In the genomic region with DNA sequence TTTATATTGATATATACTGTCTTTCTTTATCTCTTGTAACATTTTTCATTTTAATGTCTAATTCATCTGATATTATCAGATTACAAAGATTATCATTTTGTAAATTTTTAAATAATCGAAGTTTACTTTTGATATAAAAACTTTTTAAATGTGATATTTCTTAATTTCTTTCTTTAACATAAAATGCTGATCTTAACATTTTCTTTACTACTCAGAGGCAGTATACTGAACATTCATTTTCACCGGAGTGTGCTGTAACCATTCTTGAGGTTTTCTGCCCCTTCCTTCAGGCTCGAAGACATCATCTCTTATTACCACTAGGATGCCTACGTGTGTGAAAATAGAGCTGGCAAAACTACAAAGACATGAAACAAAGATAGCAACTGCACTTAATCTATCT, we compare ENCODE assay signal across 24 cellular contexts.
DNase-seq lines count a peak whose midpoint lies in the region; ATAC-seq, FAIRE-seq and TF ChIP-seq lines count a peak whose summit lies in the region.
"Had no signal": no experiment of that assay in that cellular context is flagged by ENCODE, and none has a peak within 500 bp of the region (broad histone marks: within the 10 kb centered on the region; RNA-seq: fewer than 3 reads in every experiment).

No MANE protein-coding gene starts in this region.

- FAIRE-seq in A204.1 (lab: Jason Lieb, UNC) (peak; percentile 3), islet of Langerhans (lab: Jason Lieb, UNC) (peak; percentile 83), small intestine (lab: Jason Lieb, UNC) (peak; percentile 72)
- FAIRE-seq: GM12892, GM18507, HTR-8/SVneo had no signal

- ATAC-seq in IMR-90 (ENCODE audit: low read depth) (no peak), gastrocnemius medialis (no peak)

- no peak overlapping the region for H3K14ac ChIP-seq in IMR-90 (replicated peaks; ENCODE audit: low read depth, low read length)

- in situ Hi-C loops in IMR-90 (cut with MboI; ENCODE audit: low sequenced_read_pairs) (no loop called here), gastrocnemius medialis (cut with MboI; ENCODE audit: low sequenced_read_pairs in 4 of 4) (no loop called here)

- H3K9me3 ChIP-seq in IMR-90 (ENCODE audit: control insufficient read depth, insufficient read depth, low read length), result no peaks in the 10 kb centered on the region
- no peaks in the 10 kb centered on the region for H3K9me3 ChIP-seq in small intestine (ENCODE audit: control insufficient read depth, low read depth)
- no peaks in the 10 kb centered on the region for H3K9me3 ChIP-seq in gastrocnemius medialis
- H3K9me3 ChIP-seq: BE2C, HAP-1 had no signal

- H3K27me3 ChIP-seq in IMR-90 (ENCODE audit: control insufficient read depth, insufficient read depth, low read length) (no peaks in the 10 kb centered on the region), small intestine (ENCODE audit: control insufficient read depth in 2 of 2, insufficient read depth in 2 of 2, low read length in 2 of 2) (no peaks in the 10 kb centered on the region), gastrocnemius medialis (no peaks in the 10 kb centered on the region)
- H3K27me3 ChIP-seq: BE2C had no signal

- no peak overlapping the region for H3K56ac ChIP-seq in IMR-90 (ENCODE audit: extremely low read depth, insufficient read depth, low read length)

- H2AK5ac ChIP-seq in IMR-90 (ENCODE audit: low read depth, low read length), result no peak overlapping the region

- no peaks in the 10 kb centered on the region for H3K9me1 ChIP-seq in IMR-90 (ENCODE audit: insufficient read depth, low read length)

- BruUV-seq in IMR-90 (replicated peaks; lab: Mats Ljungman, UMichigan), result no TSS peak

- no peaks in the 10 kb centered on the region for H3K36me3 ChIP-seq in IMR-90 (ENCODE audit: control insufficient read depth, insufficient read depth, low read length)
- H3K36me3 ChIP-seq in small intestine (ENCODE audit: control insufficient read depth in 2 of 2, insufficient read depth in 2 of 2, low read length in 2 of 2), result no peaks in the 10 kb centered on the region
- H3K36me3 ChIP-seq in gastrocnemius medialis, result no peaks in the 10 kb centered on the region
- H3K36me3 ChIP-seq: BE2C, HAP-1 had no signal

- H2BK120ac ChIP-seq in IMR-90 (ENCODE audit: low read depth, low read length), result no peak overlapping the region

- no peak overlapping the region for H3K18ac ChIP-seq in IMR-90 (ENCODE audit: low read depth, low read length)

- H2BK5ac ChIP-seq in IMR-90 (ENCODE audit: low read depth, low read length, poor library complexity, severe bottlenecking), result no peak overlapping the region

- no peak overlapping the region for H3K4me2 ChIP-seq in IMR-90 (ENCODE audit: low read depth, low read length)

- no peak overlapping the region for H4K8ac ChIP-seq in IMR-90 (ENCODE audit: low read depth in 2 of 2, low read length in 2 of 2)

- no peak for TF ChIP-seq RAD21 in IMR-90 (IDR thresholded peaks at IDR 0.05; ENCODE audit: low read length)

- DNase-seq in IMR-90 (no peak), small intestine (no peak), retina (no peak), SIG-M5 (lab: John Stamatoyannopoulos, UW) (no peak), gastrocnemius medialis (no peak)
- DNase-seq: 8988T; ACHN; BE2C; C1 segment of cervical spinal cord; CD4-positive, CD25-positive, alpha-beta regulatory T cell; CD8-positive, alpha-beta memory T cell; COR-L47; DMS 273 treated with DMSO at 0.1 percent for 48 hours; DMS53; DND-41; EL; GDM1; GM23248 had no signal

- H2AFZ ChIP-seq in IMR-90 (replicated peaks; ENCODE audit: low read length, poor library complexity), result no peak overlapping the region
- H2AFZ ChIP-seq: GM23248 had no signal

- H3K4me1 ChIP-seq in IMR-90 (ENCODE audit: control insufficient read depth, insufficient read depth, low read length), result no peaks in the 10 kb centered on the region
- H3K4me1 ChIP-seq in small intestine (ENCODE audit: control insufficient read depth in 2 of 2, insufficient read depth in 1 of 2, low read depth in 1 of 2, low read length in 1 of 2), result no peaks in the 10 kb centered on the region
- no peaks in the 10 kb centered on the region for H3K4me1 ChIP-seq in gastrocnemius medialis
- H3K4me1 ChIP-seq: BE2C, HAP-1 had no signal

- no peaks in the 10 kb centered on the region for H4K20me1 ChIP-seq in IMR-90 (ENCODE audit: insufficient read depth, low read length)

- no CpG with 5 or more reads among the region's 4 CpGs for WGBS in IMR-90 (ENCODE audit: extremely low coverage in 2 of 2, insufficient read length in 1 of 2), 2 experiments
- WGBS in small intestine, 3 donors, result 76 to 86% (median 80%) methylated on average over 4 of the region's 4 CpGs

- POLR2A ChIA-PET in IMR-90 (lab: Charles Lee; ENCODE audit: unreplicated experiment), result no interaction called here

- dilution Hi-C loops in IMR-90 (cut with HindIII; ENCODE audit: low sequenced_read_pairs, unreplicated experiment), result no loop called here

- no peak overlapping the region for H3K4ac ChIP-seq in IMR-90 (ENCODE audit: low read depth, low read length)

- no peak overlapping the region for H4K91ac ChIP-seq in IMR-90 (ENCODE audit: insufficient read depth, low read depth, low read length)

- H3K27ac ChIP-seq in IMR-90 (ENCODE audit: insufficient read depth, low read length), result no peak overlapping the region
- H3K27ac ChIP-seq in small intestine (ENCODE audit: low read depth in 1 of 2, low read length in 1 of 2), result no peak overlapping the region
- H3K27ac ChIP-seq in gastrocnemius medialis, result no peak overlapping the region
- H3K27ac ChIP-seq: GM23248 had no signal

- intact Hi-C loops in IMR-90 (cut with micrococcal nuclease), result no loop called here
- intact Hi-C loops in gastrocnemius medialis (cut with DNase I; ENCODE audit: low total_unique reads), result no loop called here

- H3K79me1 ChIP-seq in IMR-90 (ENCODE audit: low read depth in 1 of 2, low read length in 2 of 2), result no peaks in the 10 kb centered on the region

- H3K9ac ChIP-seq in IMR-90 (ENCODE audit: low read depth, low read length), result no peak overlapping the region
- H3K9ac ChIP-seq: GM23248 had no signal

- no peak for TF ChIP-seq CTCF in IMR-90 (conservative IDR thresholded peaks at IDR 0.05; ENCODE audit: low read depth, low read length)
- TF ChIP-seq CTCF in gastrocnemius medialis (IDR thresholded peaks at IDR 0.05 in 4 of 5, conservative IDR thresholded peaks at IDR 0.05 in 1 of 5), result no peak

- H2AK9ac ChIP-seq in IMR-90 (replicated peaks; ENCODE audit: low read depth, low read length, poor library complexity), result no peak overlapping the region

- no peak overlapping the region for H4K5ac ChIP-seq in IMR-90 (ENCODE audit: low read depth, low read length)

- CTCF ChIA-PET in IMR-90 (lab: Yijun Ruan, JAX), result no interaction called here

- H3K4me3 ChIP-seq in IMR-90 (ENCODE audit: insufficient read depth, low read depth, low read length) (no peak overlapping the region), small intestine (ENCODE audit: low read depth in 1 of 2, low read length in 2 of 2) (no peak overlapping the region), gastrocnemius medialis (no peak overlapping the region)
- H3K4me3 ChIP-seq: GM23248, HAP-1 had no signal

- no peak for TF ChIP-seq POLR2A in IMR-90 (IDR thresholded peaks at IDR 0.05; ENCODE audit: low read depth, low read length)
- no peak for TF ChIP-seq POLR2A in gastrocnemius medialis (IDR thresholded peaks at IDR 0.05)

- H2BK15ac ChIP-seq in IMR-90 (ENCODE audit: low read depth, low read length), result no peak overlapping the region

- no peak overlapping the region for H2BK20ac ChIP-seq in IMR-90 (ENCODE audit: low read depth, low read length)

- H3K23ac ChIP-seq in IMR-90 (ENCODE audit: low read depth, low read length), result no peak overlapping the region

TF ChIP-seq in IMR-90, 13 proteins besides CTCF, POLR2A, EP300 and RAD21:
- no peak for TF ChIP-seq BHLHE40 (IDR thresholded peaks at IDR 0.05; ENCODE audit: low read depth, low read length)
- TF ChIP-seq, protein P1, sequence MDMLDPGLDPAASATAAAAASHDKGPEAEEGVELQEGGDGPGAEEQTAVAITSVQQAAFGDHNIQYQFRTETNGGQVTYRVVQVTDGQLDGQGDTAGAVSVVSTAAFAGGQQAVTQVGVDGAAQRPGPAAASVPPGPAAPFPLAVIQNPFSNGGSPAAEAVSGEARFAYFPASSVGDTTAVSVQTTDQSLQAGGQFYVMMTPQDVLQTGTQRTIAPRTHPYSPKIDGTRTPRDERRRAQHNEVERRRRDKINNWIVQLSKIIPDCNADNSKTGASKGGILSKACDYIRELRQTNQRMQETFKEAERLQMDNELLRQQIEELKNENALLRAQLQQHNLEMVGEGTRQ (IDR thresholded peaks at IDR 0.05; ENCODE audit: low read depth, low read length), result no peak
- TF ChIP-seq RCOR1 (IDR thresholded peaks at IDR 0.05; ENCODE audit: insufficient replicate concordance, low read length), result no peak
- TF ChIP-seq NFE2L2 (IDR thresholded peaks at IDR 0.05; ENCODE audit: low read depth, low read length), result no peak
- TF ChIP-seq MAFK (IDR thresholded peaks at IDR 0.05; ENCODE audit: low read depth, low read length), result peak; percentile 60; the same call in 1 of the 2 replicates
- TF ChIP-seq, protein P2, sequence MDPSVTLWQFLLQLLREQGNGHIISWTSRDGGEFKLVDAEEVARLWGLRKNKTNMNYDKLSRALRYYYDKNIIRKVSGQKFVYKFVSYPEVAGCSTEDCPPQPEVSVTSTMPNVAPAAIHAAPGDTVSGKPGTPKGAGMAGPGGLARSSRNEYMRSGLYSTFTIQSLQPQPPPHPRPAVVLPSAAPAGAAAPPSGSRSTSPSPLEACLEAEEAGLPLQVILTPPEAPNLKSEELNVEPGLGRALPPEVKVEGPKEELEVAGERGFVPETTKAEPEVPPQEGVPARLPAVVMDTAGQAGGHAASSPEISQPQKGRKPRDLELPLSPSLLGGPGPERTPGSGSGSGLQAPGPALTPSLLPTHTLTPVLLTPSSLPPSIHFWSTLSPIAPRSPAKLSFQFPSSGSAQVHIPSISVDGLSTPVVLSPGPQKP (IDR thresholded peaks at IDR 0.05; ENCODE audit: borderline replicate concordance, low read depth, low read length), result no peak
- TF ChIP-seq CHD1 (IDR thresholded peaks at IDR 0.05; ENCODE audit: low read depth, low read length), result no peak
- no peak for TF ChIP-seq MXI1 (IDR thresholded peaks at IDR 0.05; ENCODE audit: borderline replicate concordance, low read depth, low read length)
TF ChIP-seq in IMR-90: peak in this region for 1.
